Comparison of ENCODE assay signal across 19 cellular contexts in the genomic region with DNA sequence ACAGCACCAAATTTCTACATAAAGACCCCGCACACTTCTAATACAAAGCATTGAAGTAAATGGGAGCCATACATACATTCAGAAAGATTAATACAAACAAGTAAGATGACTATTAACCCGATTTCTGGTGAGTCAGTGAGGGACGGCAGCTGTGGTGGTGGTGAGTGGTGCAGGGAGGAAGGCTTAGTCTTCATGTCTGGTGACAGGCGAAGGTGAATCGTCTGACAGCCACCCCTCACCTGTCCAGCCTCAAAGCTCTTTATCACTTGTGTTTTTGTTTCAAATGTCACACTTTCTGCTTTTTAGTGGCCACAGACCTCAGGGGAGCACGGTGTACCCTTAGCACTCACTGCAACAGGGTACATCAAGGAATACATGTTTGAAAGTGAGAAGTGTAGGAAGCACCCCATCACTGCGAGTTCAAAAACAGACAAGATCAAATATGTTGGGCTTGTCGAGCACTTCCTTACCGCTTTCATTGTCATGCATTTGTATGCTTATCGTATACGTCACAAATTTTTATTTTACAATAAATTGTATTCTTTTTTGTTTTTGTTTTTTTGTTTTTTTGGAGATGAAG.
DNase-seq lines count a peak whose midpoint lies in the region; ATAC-seq and TF ChIP-seq lines count a peak whose summit lies in the region.
"Had no signal": no experiment of that assay in that cellular context is flagged by ENCODE, and none has a peak within 500 bp of the region (broad histone marks: within the 10 kb centered on the region; RNA-seq: fewer than 3 reads in every experiment).

No MANE protein-coding gene starts in this region.

- H3K23ac ChIP-seq in neuronal stem cell (ENCODE audit: low read depth, low read length, poor library complexity): no peak overlapping the region

- H3K27ac ChIP-seq in esophagus squamous epithelium (no peak overlapping the region), neuronal stem cell (replicated peaks; ENCODE audit: low read length) (no peak overlapping the region)
- H3K27ac ChIP-seq: C4-2B, gastroesophageal sphincter, SJSA1, upper lobe of right lung had no signal

- H3K27ac Mint-ChIP-seq in activated CD4-positive, alpha-beta memory T cell treated with anti-CD3 and anti-CD28 coated beads for 36 hours: peak overlapping the region; percentile 4
- peak overlapping the region; percentile 83 for H3K27ac Mint-ChIP-seq in activated naive CD8-positive, alpha-beta T cell treated with anti-CD3 and anti-CD28 coated beads, Interleukin-2, amount 10 ng/mL, durations not matched to agents 7 days and 5 days
- H3K27ac Mint-ChIP-seq in T-helper 17 cell: no peak overlapping the region

- H3K4me3 ChIP-seq in MG63 (no peak overlapping the region), esophagus squamous epithelium (no peak overlapping the region), neuronal stem cell (ENCODE audit: low read length in 2 of 2) (no peak overlapping the region)
- H3K4me3 ChIP-seq: gastroesophageal sphincter, HAP-1, SJSA1, upper lobe of right lung had no signal

- no peak overlapping the region for H3K9ac ChIP-seq in neuronal stem cell (ENCODE audit: low read depth, low read length, poor library complexity)

- H3K14ac ChIP-seq in neuronal stem cell (ENCODE audit: low read length): no peak overlapping the region

- H3K27me3 ChIP-seq in MG63 (no peaks in the 10 kb centered on the region), esophagus squamous epithelium (peaks cover 0 to 6% (median 0%) of the 10 kb centered on the region in 4 donors), neuronal stem cell (ENCODE audit: control insufficient read depth in 3 of 3, insufficient read depth in 3 of 3, low read depth in 1 of 3, low read length in 3 of 3) (peaks cover 0 to 4% (median 0%) of the 10 kb centered on the region in 3 experiments)
- H3K27me3 ChIP-seq: upper lobe of right lung had no signal

- H2BK5ac ChIP-seq in neuronal stem cell (ENCODE audit: low read length): no peak overlapping the region

- no peak overlapping the region for H4K8ac ChIP-seq in neuronal stem cell (ENCODE audit: low read depth, low read length)

- H3K4me1 Mint-ChIP-seq in activated CD4-positive, alpha-beta memory T cell treated with anti-CD3 and anti-CD28 coated beads for 36 hours (ENCODE audit: low read depth): peaks cover 24% of the 10 kb centered on the region
- peaks cover 18% of the 10 kb centered on the region for H3K4me1 Mint-ChIP-seq in activated naive CD8-positive, alpha-beta T cell treated with anti-CD3 and anti-CD28 coated beads, Interleukin-2, amount 10 ng/mL, durations not matched to agents 7 days and 5 days
- H3K4me1 Mint-ChIP-seq in T-helper 17 cell: peaks cover 2% of the 10 kb centered on the region

- CTCF ChIA-PET in activated CD4-positive, alpha-beta memory T cell treated with anti-CD3 and anti-CD28 coated beads for 36 hours (lab: Charles Lee): interaction anchor here (0.8 kb wide), 1 partner anchor 52 kb away, joined by 3 read pairs; no protein-coding TSS in a partner anchor

- 74 to 78% methylated on average over 11 of the region's 11 CpGs for WGBS in esophagus squamous epithelium, 2 donors
- no CpG with 5 or more reads among the region's 11 CpGs for WGBS in neuronal stem cell (ENCODE audit: extremely low coverage in 2 of 2, insufficient read length in 2 of 2, insufficient replicate concordance in 1 of 2), 2 donors

- DNase-seq in MG63 (peak; percentile 5), T-helper 17 cell (no peak), NAMALWA (ENCODE audit: low spot score) (no peak), esophagus squamous epithelium (lab: John Stamatoyannopoulos, UW) (no peak), neuronal stem cell (ENCODE audit: low spot score) (no peak)
- DNase-seq in activated CD4-positive, alpha-beta memory T cell treated with anti-CD3 and anti-CD28 coated beads for 36 hours: peak; percentile 71
- peak; percentile 39 for DNase-seq in activated naive CD8-positive, alpha-beta T cell treated with anti-CD3 and anti-CD28 coated beads, Interleukin-2, amount 10 ng/mL, durations not matched to agents 7 days and 5 days
- DNase-seq in stimulated activated CD4-positive, alpha-beta T cell treated with anti-CD3 and anti-CD28 coated beads, Interleukin-2, amount 100 ng/mL, for 4 hours (ENCODE audit: low read depth): peak; percentile 39
- DNase-seq: activated gamma-delta T cell treated with Interleukin-2 at 50 U/mL for 16 hours, caudate nucleus, DMS79 treated with DMSO at 0.1 percent for 48 hours, NCI-H1417 treated with DMSO at 0.1 percent for 48 hours, NCI-H345, nucleus accumbens, upper lobe of right lung had no signal

- H3K27me3 Mint-ChIP-seq in activated CD4-positive, alpha-beta memory T cell treated with anti-CD3 and anti-CD28 coated beads for 36 hours: no peaks in the 10 kb centered on the region
- no peaks in the 10 kb centered on the region for H3K27me3 Mint-ChIP-seq in activated naive CD8-positive, alpha-beta T cell treated with anti-CD3 and anti-CD28 coated beads, Interleukin-2, amount 10 ng/mL, durations not matched to agents 7 days and 5 days
- no peaks in the 10 kb centered on the region for H3K27me3 Mint-ChIP-seq in T-helper 17 cell

- no peak overlapping the region for H2AFZ ChIP-seq in neuronal stem cell (ENCODE audit: low read length)

- H3K4ac ChIP-seq in neuronal stem cell (ENCODE audit: low read length): no peak overlapping the region

- H4K91ac ChIP-seq in neuronal stem cell (ENCODE audit: low read depth, low read length, poor library complexity): no peak overlapping the region

- POLR2A ChIA-PET in activated CD4-positive, alpha-beta memory T cell treated with anti-CD3 and anti-CD28 coated beads for 36 hours (lab: Charles Lee): interaction anchor here (1.2 kb wide), 1 partner anchor 43 kb away, joined by 4 read pairs; no protein-coding TSS in a partner anchor
- POLR2A ChIA-PET in activated naive CD8-positive, alpha-beta T cell treated with anti-CD3 and anti-CD28 coated beads, Interleukin-2, amount 10 ng/mL, durations not matched to agents 7 days and 5 days (lab: Charles Lee): interaction anchor here (1.0 to 1.4 kb wide), 7 partner anchors 9 to 34 kb away, joined by 3 to 6 read pairs (median 4); no protein-coding TSS in a partner anchor

- no peak overlapping the region for H3K4me3 Mint-ChIP-seq in activated CD4-positive, alpha-beta memory T cell treated with anti-CD3 and anti-CD28 coated beads for 36 hours
- peak overlapping the region; percentile 78 for H3K4me3 Mint-ChIP-seq in activated naive CD8-positive, alpha-beta T cell treated with anti-CD3 and anti-CD28 coated beads, Interleukin-2, amount 10 ng/mL, durations not matched to agents 7 days and 5 days
- H3K4me3 Mint-ChIP-seq in T-helper 17 cell: no peak overlapping the region

- H3K4me1 ChIP-seq in esophagus squamous epithelium: peaks cover 0 to 7% (median 0%) of the 10 kb centered on the region in 3 donors
- H3K4me1 ChIP-seq in neuronal stem cell (ENCODE audit: control insufficient read depth in 2 of 2, insufficient read depth in 1 of 2, low read depth in 1 of 2, low read length in 2 of 2): no peaks in the 10 kb centered on the region
- H3K4me1 ChIP-seq: HAP-1, upper lobe of right lung had no signal

- no peak overlapping the region for H3K18ac ChIP-seq in neuronal stem cell (ENCODE audit: low read length)

- H2BK15ac ChIP-seq in neuronal stem cell (ENCODE audit: low read length): no peak overlapping the region

- peaks cover 18% of the 10 kb centered on the region for H3K9me3 Mint-ChIP-seq in activated CD4-positive, alpha-beta memory T cell treated with anti-CD3 and anti-CD28 coated beads for 36 hours
- peaks cover 9% of the 10 kb centered on the region for H3K9me3 Mint-ChIP-seq in activated naive CD8-positive, alpha-beta T cell treated with anti-CD3 and anti-CD28 coated beads, Interleukin-2, amount 10 ng/mL, durations not matched to agents 7 days and 5 days

- no peaks in the 10 kb centered on the region for H3K9me3 ChIP-seq in MG63
- no peaks in the 10 kb centered on the region for H3K9me3 ChIP-seq in T-helper 17 cell (ENCODE audit: control insufficient read depth, low read length, poor library complexity, severe bottlenecking)
- no peaks in the 10 kb centered on the region for H3K9me3 ChIP-seq in esophagus squamous epithelium
- H3K9me3 ChIP-seq in neuronal stem cell (replicated peaks in 1 of 2; ENCODE audit: control insufficient read depth in 2 of 2, insufficient read depth in 1 of 2, low read depth in 1 of 2, low read length in 2 of 2): no peaks in the 10 kb centered on the region
- H3K9me3 ChIP-seq: gastroesophageal sphincter, HAP-1, SJSA1, upper lobe of right lung had no signal

- H3K36me3 ChIP-seq in MG63 (no peaks in the 10 kb centered on the region), esophagus squamous epithelium (no peaks in the 10 kb centered on the region), neuronal stem cell (replicated peaks in 1 of 2; ENCODE audit: control insufficient read depth in 2 of 2, insufficient read depth in 2 of 2, low read length in 2 of 2) (no peaks in the 10 kb centered on the region)
- H3K36me3 ChIP-seq: gastroesophageal sphincter, HAP-1, SJSA1, upper lobe of right lung had no signal

- no peak overlapping the region for H2AK5ac ChIP-seq in neuronal stem cell (ENCODE audit: low read depth, low read length)

- no peak overlapping the region for H2BK12ac ChIP-seq in neuronal stem cell (ENCODE audit: low read length)

- intact Hi-C loops in activated CD4-positive, alpha-beta memory T cell treated with anti-CD3 and anti-CD28 coated beads for 36 hours (cut with micrococcal nuclease): loop anchor here (2.0 kb wide), 1 partner anchor 20 kb away; no protein-coding TSS in a partner anchor
- intact Hi-C loops in esophagus squamous epithelium (cut with DNase I): no loop called here

- H2BK120ac ChIP-seq in neuronal stem cell (ENCODE audit: low read depth, low read length): no peak overlapping the region

- peak; percentile 81 for ATAC-seq in activated naive CD8-positive, alpha-beta T cell treated with anti-CD3 and anti-CD28 coated beads, Interleukin-2, amount 10 ng/mL, durations not matched to agents 7 days and 5 days (ENCODE audit: low read depth)
- ATAC-seq in T-helper 17 cell: no peak
- ATAC-seq: upper lobe of right lung had no signal

- no peak for TF ChIP-seq CTCF in esophagus squamous epithelium (IDR thresholded peaks at IDR 0.05)

- TF ChIP-seq POLR2A in esophagus squamous epithelium (IDR thresholded peaks at IDR 0.05): no peak

- H3K36me3 Mint-ChIP-seq in activated CD4-positive, alpha-beta memory T cell treated with anti-CD3 and anti-CD28 coated beads for 36 hours: peaks cover 8% of the 10 kb centered on the region
- peaks cover 13% of the 10 kb centered on the region for H3K36me3 Mint-ChIP-seq in activated naive CD8-positive, alpha-beta T cell treated with anti-CD3 and anti-CD28 coated beads, Interleukin-2, amount 10 ng/mL, durations not matched to agents 7 days and 5 days
- no peaks in the 10 kb centered on the region for H3K36me3 Mint-ChIP-seq in T-helper 17 cell (ENCODE audit: low read depth)

- H3K4me2 ChIP-seq in neuronal stem cell (ENCODE audit: insufficient read depth, low read length, poor library complexity, severe bottlenecking): no peak overlapping the region

- H3K79me1 ChIP-seq in neuronal stem cell (ENCODE audit: low read depth, low read length): no peaks in the 10 kb centered on the region

Comparison
In these comparisons a context has a peak if more than half of its experiments do, and no peak if none do; other contexts are left out.
1. DNase-seq: peak in MG63 (single experiment), activated CD4-positive, alpha-beta memory T cell treated with anti-CD3 and anti-CD28 coated beads for 36 hours (single experiment), activated naive CD8-positive, alpha-beta T cell treated with anti-CD3 and anti-CD28 coated beads, Interleukin-2, amount 10 ng/mL, durations not matched to agents 7 days and 5 days (single experiment) and stimulated activated CD4-positive, alpha-beta T cell treated with anti-CD3 and anti-CD28 coated beads, Interleukin-2, amount 100 ng/mL, for 4 hours (single experiment); none in T-helper 17 cell (0 of 3), NAMALWA (single experiment), esophagus squamous epithelium (single experiment) and neuronal stem cell (single experiment).